In genomic region chr6:34247481-34248197, GRCh38 we compare ENCODE assay signal across 8 cellular contexts. TPM values are rescaled to one million over a fixed set of nuclear protein-coding genes. Genes with fewer than 3 reads are reported as not detected.
A peak's percentile ranks its signal among the peaks of the same experiment; 100 is the strongest.
DNase-seq lines count a peak whose midpoint lies in the region; ATAC-seq, FAIRE-seq and TF ChIP-seq lines count a peak whose summit lies in the region.

No MANE protein-coding gene starts in this region.

- no peak overlapping the region for H2AK5ac ChIP-seq in trophoblast cell (ENCODE audit: low read length)

- H3K4me3 ChIP-seq in DND-41 (ENCODE audit: low read depth in 1 of 2, low read length in 2 of 2) (peak overlapping the region in 1 of 2 experiments; percentile 97; a peak in 3 of 4 replicates), endocrine pancreas (ENCODE audit: control insufficient read depth, insufficient read depth, low read length) (peak overlapping the region; percentile 15), trophoblast cell (ENCODE audit: low read depth, low read length) (no peak overlapping the region)

- H3K27me3 ChIP-seq in DND-41 (ENCODE audit: insufficient read depth, low read length, poor library complexity) (no peaks in the 10 kb centered on the region), endocrine pancreas (ENCODE audit: control insufficient read depth, insufficient read depth, low read length) (no peaks in the 10 kb centered on the region), trophoblast cell (ENCODE audit: insufficient read depth, low read length) (no peaks in the 10 kb centered on the region)

- H2BK120ac ChIP-seq in trophoblast cell (ENCODE audit: insufficient read depth, low read length, poor library complexity), result no peak overlapping the region

- H2AFZ ChIP-seq in DND-41 (ENCODE audit: low read depth, low read length), result no peak overlapping the region
- H2AFZ ChIP-seq in trophoblast cell (ENCODE audit: insufficient read depth, low read length, poor library complexity), result no peak overlapping the region

- H3K79me2 ChIP-seq in DND-41 (ENCODE audit: insufficient read depth, low read length) (peaks cover 11% of the 10 kb centered on the region), trophoblast cell (ENCODE audit: control insufficient read depth, insufficient read depth, low read length, poor library complexity) (peaks cover 5% of the 10 kb centered on the region)

- H3K9ac ChIP-seq in DND-41 (ENCODE audit: low read depth, low read length) (peak overlapping the region; percentile 81; the same call in 1 of the 2 replicates), endocrine pancreas (ENCODE audit: control insufficient read depth, insufficient read depth, low read length) (peak overlapping the region; percentile 30), trophoblast cell (ENCODE audit: low read length) (no peak overlapping the region)

- H3K4me1 ChIP-seq in DND-41 (ENCODE audit: insufficient read depth, low read length), result peaks cover 27% of the 10 kb centered on the region
- no peaks in the 10 kb centered on the region for H3K4me1 ChIP-seq in endocrine pancreas (ENCODE audit: control insufficient read depth, insufficient read depth, low read length)
- H3K4me1 ChIP-seq in trophoblast cell (ENCODE audit: control insufficient read depth in 1 of 2, insufficient read depth in 2 of 2, low read length in 2 of 2), result peaks cover 11 to 24% of the 10 kb centered on the region in 2 experiments

- no peak for FAIRE-seq in GM12892 (lab: Jason Lieb, UNC)

- H4K8ac ChIP-seq in trophoblast cell (ENCODE audit: low read depth, low read length), result no peak overlapping the region

- peaks cover 10% of the 10 kb centered on the region for H3K79me1 ChIP-seq in trophoblast cell (ENCODE audit: low read length)

- peak overlapping the region; percentile 100 for H3K4me2 ChIP-seq in DND-41 (ENCODE audit: insufficient read depth, low read length)
- H3K4me2 ChIP-seq in trophoblast cell (ENCODE audit: low read length), result peak overlapping the region; percentile 93

- H3K18ac ChIP-seq in trophoblast cell (ENCODE audit: low read length), result peak overlapping the region; percentile 6

- no peak overlapping the region for H3K14ac ChIP-seq in trophoblast cell (ENCODE audit: low read length)

- no peak overlapping the region for H4K12ac ChIP-seq in trophoblast cell (ENCODE audit: low read depth, low read length)

- no CpG with 5 or more reads among the region's 6 CpGs for WGBS in trophoblast cell (ENCODE audit: extremely low coverage, insufficient coverage, insufficient read length)

- TF ChIP-seq CTCF in DND-41 (IDR thresholded peaks at IDR 0.05; ENCODE audit: borderline replicate concordance, extremely low read depth, low read length, poor library complexity, severe bottlenecking), result no peak

- H3K9me3 ChIP-seq in DND-41 (ENCODE audit: insufficient read depth, low read length, severe bottlenecking), result no peaks in the 10 kb centered on the region
- no peaks in the 10 kb centered on the region for H3K9me3 ChIP-seq in endocrine pancreas (ENCODE audit: control insufficient read depth, low read length)
- no peaks in the 10 kb centered on the region for H3K9me3 ChIP-seq in trophoblast cell (ENCODE audit: insufficient read depth, low read depth, low read length)

- H4K20me1 ChIP-seq in DND-41 (ENCODE audit: insufficient read depth, low read length), result peaks cover 40% of the 10 kb centered on the region

- H3K27ac ChIP-seq in DND-41 (ENCODE audit: low read length) (no peak overlapping the region; the same call in 1 of the 2 replicates), trophoblast cell (ENCODE audit: low read depth, low read length) (no peak overlapping the region)

- no peak for ATAC-seq in DND-41 (ENCODE audit: insufficient read depth, low read depth)

- no peak overlapping the region for H2BK5ac ChIP-seq in trophoblast cell (ENCODE audit: low read depth, low read length, poor library complexity)

- H3K4ac ChIP-seq in trophoblast cell (ENCODE audit: low read depth, low read length), result no peak overlapping the region

- no peak overlapping the region for H3K23ac ChIP-seq in trophoblast cell (ENCODE audit: low read length)

- no peak for TF ChIP-seq POLR2A in GM12892 (IDR thresholded peaks at IDR 0.05; ENCODE audit: low read depth, low read length)

- H3K36me3 ChIP-seq in DND-41 (ENCODE audit: insufficient read depth, low read length), result peaks cover 36% of the 10 kb centered on the region
- H3K36me3 ChIP-seq in endocrine pancreas (ENCODE audit: control insufficient read depth, insufficient read depth, low read length), result no peaks in the 10 kb centered on the region
- H3K36me3 ChIP-seq in trophoblast cell (ENCODE audit: control insufficient read depth in 1 of 2, insufficient read depth in 2 of 2, low read length in 2 of 2), result peaks cover 22 to 25% of the 10 kb centered on the region in 2 experiments

- H2BK12ac ChIP-seq in trophoblast cell (ENCODE audit: low read length), result no peak overlapping the region

- DNase-seq in DND-41, result no peak
- peak; percentile 58 for DNase-seq in NCI-H69 (lab: John Stamatoyannopoulos, UW)
- DNase-seq in trophoblast cell, result no peak
- DNase-seq in GM12892 (ENCODE audit: insufficient read length), result no peak
- DNase-seq in C1 segment of cervical spinal cord (lab: John Stamatoyannopoulos, UW), result no peak
- DNase-seq in foreskin melanocyte, result no peak
- no peak for DNase-seq in COLO829 (ENCODE audit: low spot score)

- no peak overlapping the region for H4K91ac ChIP-seq in trophoblast cell (ENCODE audit: low read depth, low read length)

RNA-seq across cellular contexts. Expression of gene SMIM29, which starts 1.2 kb away (rescaled TPM):
- 10.3 and 11.5 TPM in 2 replicates for polyA plus RNA-seq in trophoblast cell (2013)
- 12.5 TPM for polyA plus RNA-seq in GM12892 (2012; ENCODE audit: missing spikeins)

RNA-seq across cellular contexts. Expression of gene HMGA1, which starts 11.0 kb away (rescaled TPM):
- polyA plus RNA-seq in trophoblast cell (2013), result 615 and 629 TPM in 2 replicates
- polyA plus RNA-seq in GM12892 (2012; ENCODE audit: missing spikeins), result 159 TPM
